8 cellular contexts compared by ENCODE assay signal in genomic region chr4:56387023-56388001, GRCh38. TPM values are rescaled to one million over a fixed set of nuclear protein-coding genes. Genes with fewer than 3 reads are reported as not detected.
DNase-seq lines count a peak whose midpoint lies in the region; ATAC-seq and TF ChIP-seq lines count a peak whose summit lies in the region.

Gene AASDH (minus strand): TSS chr4:56387491. CDS start chr4:56384299, 3,192 bp downstream.

- peak within 1 kb of the TSS; percentile 71 for H3K4me3 ChIP-seq in choroid plexus epithelial cell (ENCODE audit: low read depth, low read length)

- DNase-seq in AML-193 (lab: John Stamatoyannopoulos, UW) = peak; percentile 81 to 82
- DNase-seq in NCI-H510A treated with DMSO at 0.1 percent for 48 hours (lab: John Stamatoyannopoulos, UW) = peak; percentile 98
- DNase-seq in activated CD4-positive, alpha-beta T cell treated with anti-CD3 and anti-CD28 coated beads for 36 hours = peak; percentile 97
- DNase-seq in choroid plexus epithelial cell (ENCODE audit: low read depth) = peak; percentile 97
- peak; percentile 91 for DNase-seq in kidney glomerular epithelial cell (lab: John Stamatoyannopoulos, UW)
- DNase-seq in stimulated activated CD4-positive, alpha-beta T cell treated with anti-CD3 and anti-CD28 coated beads, Interleukin-1b, Interleukin-23, amount 100 ng/mL, for 1 hour (ENCODE audit: low read depth in 2 of 2) = peak; percentile 77 to 97

- CTCF ChIA-PET in activated CD4-positive, alpha-beta T cell treated with anti-CD3 and anti-CD28 coated beads for 36 hours (lab: Charles Lee) = interaction anchor here (0.7 to 2.4 kb wide), 7 partner anchors 9 to 439 kb away, joined by 3 to 29 read pairs (median 4); partner anchors contain the start of genes CEP135, PAICS and PPAT

- no peak for TF ChIP-seq CTCF in choroid plexus epithelial cell (conservative IDR thresholded peaks at IDR 0.05; ENCODE audit: low read depth, low read length)

- peak within 1 kb of the TSS; percentile 98 for H3K4me3 Mint-ChIP-seq in activated CD4-positive, alpha-beta T cell treated with anti-CD3 and anti-CD28 coated beads for 36 hours

- H3K9me3 Mint-ChIP-seq in activated CD4-positive, alpha-beta T cell treated with anti-CD3 and anti-CD28 coated beads for 36 hours (ENCODE audit: low read depth) = no peaks in the 10 kb centered on the region

- H3K4me1 Mint-ChIP-seq in activated CD4-positive, alpha-beta T cell treated with anti-CD3 and anti-CD28 coated beads for 36 hours = peaks cover 31% of the 10 kb centered on the region

- POLR2A ChIA-PET in activated CD4-positive, alpha-beta T cell treated with anti-CD3 and anti-CD28 coated beads for 36 hours (lab: Charles Lee) = interaction anchor here (0.6 to 2.0 kb wide), 12 partner anchors 10 to 644 kb away, joined by 3 to 51 read pairs (median 4); partner anchors contain the start of genes CEP135, NOA1, PAICS and POLR2B

- TF ChIP-seq POLR2A in GM19193 (IDR thresholded peaks at IDR 0.05; ENCODE audit: extremely low read depth, insufficient read depth, insufficient read length) = peak; percentile 97

- peak within 1 kb of the TSS; percentile 100 for H3K27ac Mint-ChIP-seq in activated CD4-positive, alpha-beta T cell treated with anti-CD3 and anti-CD28 coated beads for 36 hours

- intact Hi-C loops in activated CD4-positive, alpha-beta T cell treated with anti-CD3 and anti-CD28 coated beads for 36 hours (cut with DNase I, micrococcal nuclease) = loop anchor here (1.0 to 5.0 kb wide), 12 partner anchors 48 to 991 kb away; partner anchors contain the start of genes NOA1 (in 2 of the 2), PPAT (in 2 of the 2), SRP72 (in 2 of the 2) and CEP135 (in 1 of the 2)

- peak; percentile 94 for ATAC-seq in HG03439 (IDR thresholded peaks at IDR 0.05; ENCODE audit: unreplicated experiment)
- peak; percentile 94 for ATAC-seq in activated CD4-positive, alpha-beta T cell treated with anti-CD3 and anti-CD28 coated beads for 36 hours

- H3K36me3 Mint-ChIP-seq in activated CD4-positive, alpha-beta T cell treated with anti-CD3 and anti-CD28 coated beads for 36 hours (ENCODE audit: low read depth) = peaks cover 8% of the 10 kb centered on the region

- H3K27me3 Mint-ChIP-seq in activated CD4-positive, alpha-beta T cell treated with anti-CD3 and anti-CD28 coated beads for 36 hours = no peaks in the 10 kb centered on the region

RNA-seq across cellular contexts. Expression of gene AASDH, which starts in this region (rescaled TPM):
- 10 to 100 TPM; 13.3 to 16.4 TPM for total RNA-seq in activated CD4-positive, alpha-beta T cell treated with anti-CD3 and anti-CD28 coated beads for 36 hours

Comparison
In these comparisons a context has a peak if more than half of its experiments do, and no peak if none do; other contexts are left out.
1. Peak in every context shown above with its lines: DNase-seq, ATAC-seq and H3K4me3 ChIP-seq.